1 cellular context compared by ENCODE assay signal in the genomic region with DNA sequence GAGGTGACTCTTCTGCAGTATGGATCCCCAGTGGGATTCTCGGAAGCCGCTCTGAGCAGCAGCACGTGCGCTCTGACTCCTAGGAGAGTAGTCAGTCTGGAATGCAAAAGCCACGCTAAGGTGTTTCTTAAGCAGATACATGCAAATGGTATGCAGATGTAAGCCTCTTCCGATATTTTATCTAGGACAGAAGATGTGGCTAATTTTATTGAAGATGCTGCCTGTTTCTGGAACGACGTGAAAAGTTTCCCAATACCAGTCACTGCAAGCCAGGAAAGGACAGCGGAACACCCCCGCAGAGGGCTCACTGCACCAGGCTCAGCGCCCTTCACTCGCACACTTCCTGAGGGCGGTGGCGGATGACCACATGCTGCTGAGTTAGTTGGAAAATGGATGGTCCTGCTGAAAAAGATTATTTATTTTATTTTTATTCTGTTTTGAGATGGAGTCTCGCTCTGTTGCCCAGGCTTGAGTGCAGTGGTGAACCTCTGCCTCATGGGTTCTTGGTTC.
TF ChIP-seq lines count a peak whose summit lies in the region.

No MANE protein-coding gene starts in this region.

TF ChIP-seq in H1, 55 proteins besides CTCF, POLR2A, EP300 and RAD21:
- no peak for TF ChIP-seq CHD1 (IDR thresholded peaks at IDR 0.05; ENCODE audit: low read depth, low read length)
- TF ChIP-seq, protein P1, sequence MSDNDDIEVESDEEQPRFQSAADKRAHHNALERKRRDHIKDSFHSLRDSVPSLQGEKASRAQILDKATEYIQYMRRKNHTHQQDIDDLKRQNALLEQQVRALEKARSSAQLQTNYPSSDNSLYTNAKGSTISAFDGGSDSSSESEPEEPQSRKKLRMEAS (IDR thresholded peaks at IDR 0.05), result peak; percentile 58; the same call in 1 of the 2 replicates
- TF ChIP-seq SRF (IDR thresholded peaks at IDR 0.05; ENCODE audit: low read depth, low read length), result no peak
- TF ChIP-seq E2F6 (IDR thresholded peaks at IDR 0.05), result 0 out of 2 replicates have a peak, but pooled peaks have one; percentile 10
